ENCODE assay signal across 16 cellular contexts in the genomic region with DNA sequence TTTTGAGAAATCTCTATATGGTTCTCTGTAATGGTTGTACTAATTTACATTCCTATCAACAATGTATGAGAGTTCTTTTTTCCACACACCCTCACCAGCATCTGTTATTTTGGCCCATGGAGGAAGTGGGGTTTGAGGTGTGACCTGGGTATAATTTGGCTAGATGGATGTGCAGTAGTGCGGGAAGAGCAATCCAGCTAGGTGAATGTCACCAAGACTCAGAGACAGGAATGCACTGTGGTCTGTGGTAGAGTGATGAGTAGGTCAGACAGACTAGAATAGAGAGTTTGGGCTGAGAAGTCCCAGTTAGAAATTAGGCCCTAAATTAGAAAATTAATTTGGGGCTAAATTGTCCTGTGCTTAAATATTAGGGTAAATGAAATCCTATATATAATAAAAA. TPM values are rescaled to one million over a fixed set of nuclear protein-coding genes. Genes with fewer than 3 reads are reported as not detected.
"Had no signal": no experiment of that assay in that cellular context is flagged by ENCODE, and none has a peak within 500 bp of the region (broad histone marks: within the 10 kb centered on the region; RNA-seq: fewer than 3 reads in every experiment).

No MANE protein-coding gene starts in this region.

- H3K4me1 ChIP-seq: gastroesophageal sphincter, right lobe of liver, suprapubic skin had no signal

- H3K36me3 ChIP-seq: gastroesophageal sphincter, heart right ventricle, ovary, right lobe of liver, suprapubic skin had no signal

- H3K27ac ChIP-seq: gastroesophageal sphincter, heart right ventricle, ovary, right lobe of liver, suprapubic skin had no signal

- H3K4me3 ChIP-seq: gastroesophageal sphincter, heart right ventricle, ovary, right lobe of liver, smooth muscle cell, suprapubic skin had no signal

- H3K27ac Mint-ChIP-seq: activated naive CD8-positive, alpha-beta T cell; stimulated activated naive CD8-positive, alpha-beta T cell treated with anti-CD3 and anti-CD28 coated beads, Interleukin-15, Interleukin-2, amounts not matched to agents 100 ng/mL and 50 ng/mL, for 24 hours; type B pancreatic cell had no signal

- H3K9me3 Mint-ChIP-seq: stimulated activated naive CD8-positive, alpha-beta T cell treated with anti-CD3 and anti-CD28 coated beads, Interleukin-15, Interleukin-2, amounts not matched to agents 100 ng/mL and 50 ng/mL, for 24 hours; type B pancreatic cell had no signal

- ATAC-seq: gastroesophageal sphincter, right lobe of liver had no signal

- H3K9me3 ChIP-seq: gastroesophageal sphincter, heart right ventricle, ovary, right lobe of liver, suprapubic skin had no signal

- DNase-seq: activated CD4-positive, alpha-beta T cell treated with anti-CD3 and anti-CD28 coated beads, Interleukin-2, amount 50 U/mL, for 48 hours; activated effector memory CD4-positive, alpha-beta T cell treated with Interleukin-2 at 50 U/mL for 16 hours; amniotic stem cell; heart right ventricle; left colon; midbrain; ovary; right lobe of liver; stimulated activated CD4-positive, alpha-beta T cell treated with anti-CD3 and anti-CD28 coated beads, Interleukin-4, amount 100 ng/mL, for 4 hours; stimulated activated CD8-positive, alpha-beta memory T cell treated with anti-CD3 and anti-CD28 coated beads, Interleukin-4, amount 100 ng/mL, for 48 hours had no signal

- H3K4me2 ChIP-seq: smooth muscle cell had no signal

- H3K4me3 Mint-ChIP-seq: activated naive CD8-positive, alpha-beta T cell; stimulated activated naive CD8-positive, alpha-beta T cell treated with anti-CD3 and anti-CD28 coated beads, Interleukin-15, Interleukin-2, amounts not matched to agents 100 ng/mL and 50 ng/mL, for 24 hours; type B pancreatic cell had no signal

- H3K27me3 ChIP-seq: ovary, right lobe of liver, suprapubic skin had no signal

- H3K36me3 Mint-ChIP-seq: activated naive CD8-positive, alpha-beta T cell; type B pancreatic cell had no signal

RNA-seq across cellular contexts. Expression of a gene that starts 32.8 kb away (rescaled TPM):
- total RNA-seq: smooth muscle cell had no signal
